Comparison of ENCODE assay signal across 24 cellular contexts in the genomic region with DNA sequence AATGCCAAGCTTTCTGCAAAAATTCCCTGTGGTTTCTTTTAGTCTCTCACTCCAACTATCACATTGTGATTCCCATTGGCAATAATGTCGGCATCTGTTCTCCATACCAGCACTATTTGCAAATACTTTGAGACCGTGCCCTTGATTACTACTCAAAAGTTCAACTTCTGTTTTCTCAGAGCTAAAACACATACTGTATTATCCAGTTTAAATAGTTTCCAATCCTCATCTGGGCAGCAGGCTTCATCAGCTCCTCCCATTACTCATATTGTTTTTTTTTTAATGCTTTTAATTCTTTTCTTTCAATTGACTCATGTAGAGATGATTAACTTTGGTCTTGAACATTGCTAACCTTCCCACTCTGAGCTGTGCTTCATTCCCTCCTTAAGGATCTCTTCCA.
A peak's percentile ranks its signal among the peaks of the same experiment; 100 is the strongest.
DNase-seq lines count a peak whose midpoint lies in the region; TF ChIP-seq lines count a peak whose summit lies in the region.
"Had no signal": no experiment of that assay in that cellular context is flagged by ENCODE, and none has a peak within 500 bp of the region (broad histone marks: within the 10 kb centered on the region; RNA-seq: fewer than 3 reads in every experiment).

No MANE protein-coding gene starts in this region.

- no peaks in the 10 kb centered on the region for H3K9me3 Mint-ChIP-seq in T-helper 2 cell treated with Interferon-gamma antibody and Interleukin-4, amounts not matched to agents 5 μg/mL and 100 μg/mL, for 36 hours
- H3K9me3 Mint-ChIP-seq: T-helper 1 cell treated with Interleukin-12 subunit alpha and Interleukin-12 subunit beta and Interleukin-4 antibody, amounts not matched to agents 30 μg/mL and 1 μg/mL, for 36 hours had no signal

- H3K4me1 Mint-ChIP-seq in T-helper 2 cell treated with Interferon-gamma antibody and Interleukin-4, amounts not matched to agents 5 μg/mL and 100 μg/mL, for 36 hours (ENCODE audit: low read depth), result no peaks in the 10 kb centered on the region
- H3K4me1 Mint-ChIP-seq: activated naive CD8-positive, alpha-beta T cell treated with anti-CD3 and anti-CD28 coated beads, Interleukin-2, amount 10 ng/mL, durations not matched to agents 7 days and 5 days; neural crest cell had no signal

- H3K4me3 ChIP-seq in AG10803 (ENCODE audit: low read length) (no peak overlapping the region), HFF-Myc (replicated peaks; ENCODE audit: low read depth, low read length) (no peak overlapping the region), H7 (ENCODE audit: insufficient read depth, low read depth, low read length) (no peak overlapping the region)
- H3K4me3 ChIP-seq: Peyer's patch, prostate gland, skin epidermis, tibial artery had no signal

- H3K4me3 Mint-ChIP-seq in T-helper 2 cell treated with Interferon-gamma antibody and Interleukin-4, amounts not matched to agents 5 μg/mL and 100 μg/mL, for 36 hours, result no peak overlapping the region
- H3K4me3 Mint-ChIP-seq: activated CD4-positive, alpha-beta T cell treated with anti-CD3 and anti-CD28 coated beads, Interleukin-2, amount 10 ng/mL, durations not matched to agents 24 days and 14 days; activated naive CD8-positive, alpha-beta T cell treated with anti-CD3 and anti-CD28 coated beads, Interleukin-2, amount 10 ng/mL, durations not matched to agents 7 days and 5 days; IgD-negative memory B cell; neural crest cell; T-helper 1 cell treated with Interleukin-12 subunit alpha and Interleukin-12 subunit beta and Interleukin-4 antibody, amounts not matched to agents 30 μg/mL and 1 μg/mL, for 36 hours had no signal

- no peaks in the 10 kb centered on the region for H3K27me3 ChIP-seq in H7 (ENCODE audit: control insufficient read depth, insufficient read depth, low read length)
- H3K27me3 ChIP-seq: Peyer's patch, tibial artery had no signal

- TF ChIP-seq CTCF in AG10803 (conservative IDR thresholded peaks at IDR 0.05; ENCODE audit: low read length), result no peak
- TF ChIP-seq CTCF in HFF-Myc (IDR thresholded peaks at IDR 0.05; ENCODE audit: low read depth, low read length, missing control alignments), result no peak

- DNase-seq in AG10803 (ENCODE audit: low read depth), result peak; percentile 94
- DNase-seq in HFF-Myc (ENCODE audit: extremely low read depth, low read depth), result peak; percentile 56
- peak; percentile 53 for DNase-seq in dedifferentiated amniotic fluid mesenchymal stem cell (ENCODE audit: extremely low spot score)
- peak; percentile 89 for DNase-seq in kidney glomerular epithelial cell (lab: John Stamatoyannopoulos, UW)
- no peak for DNase-seq in H7
- no peak for DNase-seq in stimulated activated CD4-positive, alpha-beta T cell treated with anti-CD3 and anti-CD28 coated beads, Interleukin-4, amount 100 ng/mL, for 1 hour
- DNase-seq in T-helper 2 cell treated with Interferon-gamma antibody and Interleukin-4, amounts not matched to agents 5 μg/mL and 100 μg/mL, for 36 hours (ENCODE audit: low spot score), result no peak
- no peak for DNase-seq in Ammon's horn (ENCODE audit: low spot score)
- DNase-seq: activated CD4-positive, alpha-beta T cell treated with anti-CD3 and anti-CD28 coated beads, Interleukin-2, amount 10 ng/mL, durations not matched to agents 24 days and 14 days; activated naive CD8-positive, alpha-beta T cell treated with anti-CD3 and anti-CD28 coated beads, Interleukin-2, amount 10 ng/mL, durations not matched to agents 7 days and 5 days; AML-193; COR-L47; head of caudate nucleus; NCI-H2029; NCI-H446; Peyer's patch; stimulated activated CD4-positive, alpha-beta T cell treated with anti-CD3 and anti-CD28 coated beads, Interleukin-2, amount 100 ng/mL, for 24 hours; stimulated activated naive CD4-positive, alpha-beta T cell; tibial artery had no signal

- no peaks in the 10 kb centered on the region for H3K36me3 Mint-ChIP-seq in T-helper 2 cell treated with Interferon-gamma antibody and Interleukin-4, amounts not matched to agents 5 μg/mL and 100 μg/mL, for 36 hours (ENCODE audit: low read depth)
- H3K36me3 Mint-ChIP-seq: activated naive CD8-positive, alpha-beta T cell treated with anti-CD3 and anti-CD28 coated beads, Interleukin-2, amount 10 ng/mL, durations not matched to agents 7 days and 5 days had no signal

- no peaks in the 10 kb centered on the region for H3K36me3 ChIP-seq in H7 (replicated peaks; ENCODE audit: control insufficient read depth, insufficient read depth, low read length)
- H3K36me3 ChIP-seq: Peyer's patch, prostate gland, tibial artery had no signal

- no peak overlapping the region for H3K27ac Mint-ChIP-seq in T-helper 2 cell treated with Interferon-gamma antibody and Interleukin-4, amounts not matched to agents 5 μg/mL and 100 μg/mL, for 36 hours
- H3K27ac Mint-ChIP-seq: activated CD4-positive, alpha-beta T cell treated with anti-CD3 and anti-CD28 coated beads, Interleukin-2, amount 10 ng/mL, durations not matched to agents 24 days and 14 days; activated naive CD8-positive, alpha-beta T cell treated with anti-CD3 and anti-CD28 coated beads, Interleukin-2, amount 10 ng/mL, durations not matched to agents 7 days and 5 days; T-helper 1 cell treated with Interleukin-12 subunit alpha and Interleukin-12 subunit beta and Interleukin-4 antibody, amounts not matched to agents 30 μg/mL and 1 μg/mL, for 36 hours had no signal

- no peaks in the 10 kb centered on the region for H3K27me3 Mint-ChIP-seq in T-helper 2 cell treated with Interferon-gamma antibody and Interleukin-4, amounts not matched to agents 5 μg/mL and 100 μg/mL, for 36 hours (ENCODE audit: low read depth)
- H3K27me3 Mint-ChIP-seq: activated CD4-positive, alpha-beta T cell treated with anti-CD3 and anti-CD28 coated beads, Interleukin-2, amount 10 ng/mL, durations not matched to agents 24 days and 14 days; activated naive CD8-positive, alpha-beta T cell treated with anti-CD3 and anti-CD28 coated beads, Interleukin-2, amount 10 ng/mL, durations not matched to agents 7 days and 5 days; IgD-negative memory B cell had no signal

Comparison
In these comparisons a context has a peak if more than half of its experiments do, and no peak if none do; other contexts are left out.
1. DNase-seq: peak in AG10803 (single experiment), HFF-Myc (single experiment), dedifferentiated amniotic fluid mesenchymal stem cell (single experiment) and kidney glomerular epithelial cell (single experiment); none in H7 (single experiment), stimulated activated CD4-positive, alpha-beta T cell treated with anti-CD3 and anti-CD28 coated beads, Interleukin-4, amount 100 ng/mL, for 1 hour (single experiment), T-helper 2 cell treated with Interferon-gamma antibody and Interleukin-4, amounts not matched to agents 5 μg/mL and 100 μg/mL, for 36 hours (single experiment) and Ammon's horn (single experiment).